28 cellular contexts compared by ENCODE assay signal in the genomic region with DNA sequence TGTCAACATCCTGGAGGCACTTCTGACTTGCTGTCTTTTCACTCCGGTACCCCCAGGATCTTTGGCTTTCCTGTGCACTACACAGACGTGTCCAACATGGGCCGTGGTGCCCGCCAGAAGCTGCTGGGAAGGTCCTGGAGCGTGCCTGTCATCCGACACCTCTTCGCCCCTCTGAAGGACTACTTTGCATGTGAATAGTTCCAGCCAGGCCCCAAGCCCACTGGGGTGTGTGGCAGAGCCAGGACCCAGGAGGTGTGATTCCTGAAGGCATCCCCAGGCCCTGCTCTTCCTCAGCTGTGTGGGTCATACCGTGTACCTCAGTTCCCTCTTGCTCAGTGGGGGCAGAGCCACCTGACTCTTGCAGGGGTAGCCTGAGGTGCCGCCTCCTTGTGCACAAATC. TPM values are rescaled to one million over a fixed set of nuclear protein-coding genes. Genes with fewer than 3 reads are reported as not detected.
DNase-seq lines count a peak whose midpoint lies in the region; ATAC-seq and TF ChIP-seq lines count a peak whose summit lies in the region.
"Had no signal": no experiment of that assay in that cellular context is flagged by ENCODE, and none has a peak within 500 bp of the region (broad histone marks: within the 10 kb centered on the region; RNA-seq: fewer than 3 reads in every experiment).

No MANE protein-coding gene starts in this region.

- DNase-seq in left cardiac atrium, result no peak
- DNase-seq in right atrium auricular region (ENCODE audit: low spot score), result no peak
- peak; percentile 57 for DNase-seq in NCI-H526 treated with DMSO at 0.1 percent for 48 hours (lab: John Stamatoyannopoulos, UW)
- DNase-seq in iPS-NIHi11 (ENCODE audit: low spot score), result peak; percentile 60
- no peak for DNase-seq in NCI-H2196 (lab: John Stamatoyannopoulos, UW; ENCODE audit: unreplicated experiment)
- DNase-seq in testis, result no peak
- DNase-seq: activated CD4-positive, alpha-beta T cell treated with anti-CD3 and anti-CD28 coated beads, Interleukin-2, amount 50 U/mL, for 1 hour; activated naive CD8-positive, alpha-beta T cell treated with anti-CD3 and anti-CD28 coated beads for 36 hours; C1 segment of cervical spinal cord; effector memory CD4-positive, alpha-beta T cell; KBM-7; mesenchymal stem cell; naive B cell; NCI-H1694; NCI-H446; pancreas; sigmoid colon; stimulated activated CD4-positive, alpha-beta T cell treated with anti-CD3 and anti-CD28 coated beads, Interleukin-15, amount 100 ng/mL, for 24 hours; stimulated activated CD8-positive, alpha-beta memory T cell treated with anti-CD3 and anti-CD28 coated beads, Interleukin-4, amount 100 ng/mL, for 48 hours; T-helper 17 cell had no signal

- peaks cover 0 to 4% of the 10 kb centered on the region in 2 donors for H3K4me1 ChIP-seq in right atrium auricular region
- H3K4me1 ChIP-seq in testis, result peaks cover 36% of the 10 kb centered on the region
- H3K4me1 ChIP-seq: pancreas, sigmoid colon, upper lobe of left lung had no signal

- intact Hi-C loops in left cardiac atrium (cut with DNase I), result no loop called here
- intact Hi-C loops in testis (cut with DNase I; ENCODE audit: low total_unique reads), result no loop called here

- H3K9me3 ChIP-seq in right atrium auricular region (no peaks in the 10 kb centered on the region), testis (no peaks in the 10 kb centered on the region)
- H3K9me3 ChIP-seq: pancreas, sigmoid colon, upper lobe of left lung had no signal

- no peak overlapping the region for H3K27ac ChIP-seq in right atrium auricular region
- no peak overlapping the region for H3K27ac ChIP-seq in testis
- H3K27ac ChIP-seq: pancreas, sigmoid colon, upper lobe of left lung had no signal

- H3K4me3 ChIP-seq in right atrium auricular region (no peak overlapping the region), testis (no peak overlapping the region)
- H3K4me3 ChIP-seq: pancreas, sigmoid colon, upper lobe of left lung had no signal

- H3K36me3 ChIP-seq in right atrium auricular region, result peaks cover 2% of the 10 kb centered on the region
- H3K36me3 ChIP-seq in testis (ENCODE audit: low read depth, missing control alignments), result no peaks in the 10 kb centered on the region
- H3K36me3 ChIP-seq: sigmoid colon had no signal

- TF ChIP-seq POLR2A in testis (IDR thresholded peaks at IDR 0.05), result no peak

- ATAC-seq in left cardiac atrium (peak; percentile 53 to 55), HG03442 (IDR thresholded peaks at IDR 0.05; ENCODE audit: unreplicated experiment) (no peak), HG02763 (IDR thresholded peaks at IDR 0.05; ENCODE audit: unreplicated experiment) (no peak)
- ATAC-seq: activated T-helper 17 cell treated with anti-CD3 and anti-CD28 coated beads, Interleukin-2, amount 50 U/mL, for 72 hours; esophagus mucosa; pancreas; T-helper 17 cell had no signal

- TF ChIP-seq CTCF in right atrium auricular region (IDR thresholded peaks at IDR 0.05) (no peak), testis (IDR thresholded peaks at IDR 0.05) (no peak)

- 84 to 86% methylated on average over 3 to 9 of the region's 9 CpGs for WGBS in testis, 2 donors

- H3K27me3 ChIP-seq in right atrium auricular region (no peaks in the 10 kb centered on the region), testis (no peaks in the 10 kb centered on the region)
- H3K27me3 ChIP-seq: pancreas, sigmoid colon, upper lobe of left lung had no signal

RNA-seq across cellular contexts. Expression of a gene that starts 12.0 kb away (rescaled TPM):
- total RNA-seq in left cardiac atrium, result 10 to 100 TPM; 76.8 to 93.2 TPM
- 10 to 100 TPM; 56.0 to 62.8 TPM for total RNA-seq in right atrium auricular region
- 100 to 1,000 TPM; 127 to 134 TPM for total RNA-seq in testis
- 114 TPM for polyA plus RNA-seq in testis (ENCODE audit: insufficient read depth, low read depth, low replicate concordance)

RNA-seq across cellular contexts. Expression of a gene that starts 45.5 kb away (rescaled TPM):
- total RNA-seq in left cardiac atrium (under 1 TPM; 0.44 to 0.65 TPM), right atrium auricular region (under 1 TPM; 0.24 to 0.44 TPM), testis (10 to 100 TPM; 20.6 to 22.0 TPM)
- 8.1 TPM for polyA plus RNA-seq in testis (ENCODE audit: insufficient read depth, low read depth, low replicate concordance)

RNA-seq across cellular contexts. Expression of a gene that starts 51.0 kb away (rescaled TPM):
- total RNA-seq in left cardiac atrium (under 1 TPM in 1 of 2 donors, not detected in 1; 0.18 TPM), right atrium auricular region (not detected), testis (1 to 10 TPM; 4.9 to 9.5 TPM)
- 6.3 TPM for polyA plus RNA-seq in testis (ENCODE audit: insufficient read depth, low read depth, low replicate concordance)
- total RNA-seq: cerebellum, frontal cortex, SK-MEL-5 had no signal

Comparison
In these comparisons a context has a peak if more than half of its experiments do, and no peak if none do; other contexts are left out.
1. ATAC-seq: peak in left cardiac atrium (2 of 2); none in HG03442 (single experiment) and HG02763 (single experiment).
2. DNase-seq: peak in NCI-H526 treated with DMSO at 0.1 percent for 48 hours (single experiment) and iPS-NIHi11 (single experiment); none in left cardiac atrium (single experiment), right atrium auricular region (single experiment), NCI-H2196 (single experiment) and testis (single experiment).
3. RNA of a gene that starts 45.5 kb away (total RNA-seq): 20.6 to 22.0 TPM in testis; 0.44 to 0.65 TPM in left cardiac atrium and 0.24 to 0.44 TPM in right atrium auricular region; every median in the first group is over 10 times any median in the second.
4. RNA of a gene that starts 51.0 kb away (total RNA-seq): 4.9 to 9.5 TPM in testis; 0.18 TPM in left cardiac atrium and not detected in right atrium auricular region; every median in the first group is over 4 times any median in the second.